In the genomic region with DNA sequence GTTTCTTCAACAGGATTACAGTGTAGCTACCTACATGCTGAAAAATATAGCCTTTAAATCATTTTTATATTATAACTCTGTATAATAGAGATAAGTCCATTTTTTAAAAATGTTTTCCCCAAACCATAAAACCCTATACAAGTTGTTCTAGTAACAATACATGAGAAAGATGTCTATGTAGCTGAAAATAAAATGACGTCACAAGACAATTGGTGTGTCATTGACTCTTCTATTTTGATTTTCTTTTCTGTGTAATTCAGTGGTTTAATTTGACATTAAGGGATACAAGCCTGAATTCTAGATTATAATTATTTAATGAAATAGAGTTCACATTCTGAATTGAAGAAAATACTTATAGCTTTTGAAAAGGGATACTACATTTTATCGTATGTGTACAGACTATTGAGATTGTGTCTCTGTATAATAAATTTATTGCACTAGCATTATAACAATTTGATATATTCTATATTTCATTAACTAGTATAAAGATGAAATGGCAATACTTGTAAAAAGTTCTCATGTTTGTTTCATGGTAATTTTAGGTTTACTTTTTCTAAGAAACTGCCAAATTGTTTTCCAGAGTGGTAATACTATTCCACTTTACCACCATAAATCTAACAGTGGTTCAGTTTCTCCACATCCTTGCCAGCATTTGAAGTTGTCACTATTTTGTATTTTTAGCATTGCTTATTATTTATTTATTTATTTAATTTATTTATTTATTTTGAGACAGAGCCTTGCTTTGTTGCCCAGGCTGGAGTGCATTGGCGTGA, we compare ENCODE assay signal across 18 cellular contexts. TPM values are rescaled to one million over a fixed set of nuclear protein-coding genes. Genes with fewer than 3 reads are reported as not detected.
DNase-seq lines count a peak whose midpoint lies in the region; ATAC-seq, FAIRE-seq and TF ChIP-seq lines count a peak whose summit lies in the region.
"Had no signal": no experiment of that assay in that cellular context is flagged by ENCODE, and none has a peak within 500 bp of the region (broad histone marks: within the 10 kb centered on the region; RNA-seq: fewer than 3 reads in every experiment).

No MANE protein-coding gene starts in this region.

- ATAC-seq in K562 (no peak), GM21529 (IDR thresholded peaks at IDR 0.05; ENCODE audit: unreplicated experiment) (no peak)
- ATAC-seq: HCT116 had no signal

- no peak overlapping the region for H2BK12ac ChIP-seq in mesenchymal stem cell (ENCODE audit: low read length in 2 of 2)

- no peaks in the 10 kb centered on the region for H3K9me3 ChIP-seq in HEK293 (ENCODE audit: control insufficient read depth, insufficient read depth, low read depth, low read length)
- H3K9me3 ChIP-seq in K562 (replicated peaks; ENCODE audit: control insufficient read depth, insufficient read depth, low read depth, low read length) = no peaks in the 10 kb centered on the region
- no peaks in the 10 kb centered on the region for H3K9me3 ChIP-seq in mesenchymal stem cell (ENCODE audit: control insufficient read depth, low read length)
- H3K9me3 ChIP-seq: BE2C had no signal

- no peak overlapping the region for H4K91ac ChIP-seq in mesenchymal stem cell (ENCODE audit: low read length)

- H3K79me2 ChIP-seq in K562 (ENCODE audit: control insufficient read depth, insufficient read depth, low read length) = no peaks in the 10 kb centered on the region

- H3K36me3 ChIP-seq in HEK293 (ENCODE audit: control insufficient read depth in 2 of 2, insufficient read depth in 1 of 2, low read length in 2 of 2) = peaks cover 0 to 32% of the 10 kb centered on the region in 2 experiments; a peak in 1 of 3 replicates
- peaks cover 51% of the 10 kb centered on the region for H3K36me3 ChIP-seq in K562 (ENCODE audit: control insufficient read depth, insufficient read depth, low read length)
- peaks cover 0 to 65% of the 10 kb centered on the region in 2 experiments for H3K36me3 ChIP-seq in mesenchymal stem cell (ENCODE audit: control insufficient read depth in 1 of 2, insufficient read depth in 2 of 2, low read depth in 1 of 2, low read length in 2 of 2)
- H3K36me3 ChIP-seq: BE2C had no signal

- H2AK5ac ChIP-seq in mesenchymal stem cell (ENCODE audit: low read length, severe bottlenecking) = no peak overlapping the region

- H3K27ac ChIP-seq in HEK293 (ENCODE audit: extremely low read depth, low read depth, low read length) (no peak overlapping the region), K562 (ENCODE audit: extremely low read depth, low read depth, low read length) (no peak overlapping the region), mesenchymal stem cell (ENCODE audit: low read length, poor library complexity, severe bottlenecking) (no peak overlapping the region)
- H3K27ac ChIP-seq: C4-2B had no signal

- H3K23ac ChIP-seq in mesenchymal stem cell (ENCODE audit: low read length in 2 of 2) = no peak overlapping the region

- CTCF ChIA-PET in HEK293 (lab: Yijun Ruan, JAX) (interaction anchor here (0.7 to 4.5 kb wide), 4 partner anchors 7 to 63 kb away, joined by 3 to 28 read pairs (median 6); no protein-coding TSS in a partner anchor), K562 (lab: Yijun Ruan, JAX; ENCODE audit: low intra/inter-chr PET ratio) (no interaction called here)

- BruUV-seq in K562 (replicated peaks; lab: Mats Ljungman, UMichigan) = no TSS peak

- H3K14ac ChIP-seq in mesenchymal stem cell (ENCODE audit: low read length in 2 of 2) = no peak overlapping the region

- H3K4me1 ChIP-seq in HEK293 (ENCODE audit: control insufficient read depth, insufficient read depth, low read length) (no peaks in the 10 kb centered on the region), K562 (replicated peaks in 1 of 2; ENCODE audit: control insufficient read depth in 2 of 2, insufficient read depth in 2 of 2, low read length in 2 of 2) (no peaks in the 10 kb centered on the region), mesenchymal stem cell (ENCODE audit: control insufficient read depth, insufficient read depth, low read depth, low read length) (no peaks in the 10 kb centered on the region)
- H3K4me1 ChIP-seq: BE2C had no signal

- H3K4me3 ChIP-seq in HEK293 (ENCODE audit: low read depth, low read length) (no peak overlapping the region), K562 (no peak overlapping the region), mesenchymal stem cell (ENCODE audit: insufficient read depth in 1 of 2, low read depth in 1 of 2, low read length in 2 of 2) (no peak overlapping the region)

- TF ChIP-seq RAD21 in K562 (CRISPR knock-in tag; conservative IDR thresholded peaks at IDR 0.05 in 1 of 2, IDR thresholded peaks at IDR 0.05 in 1 of 2) = no peak

- no peak overlapping the region for H3K4ac ChIP-seq in mesenchymal stem cell (ENCODE audit: low read depth in 1 of 2, low read length in 2 of 2)

- DNase-seq in K562 (ENCODE audit: extremely low read depth in 1 of 4, low spot score in 3 of 4) = no peak
- no peak for DNase-seq in mesenchymal stem cell
- no peak for DNase-seq in cerebellar nuclear complex (lab: John Stamatoyannopoulos, UW)
- no peak for DNase-seq in effector CD8-positive, alpha-beta T cell (lab: John Stamatoyannopoulos, UW)
- DNase-seq: 8988T; BE2C; CD4-positive, alpha-beta memory T cell; DMS153; DND-41; GF-D8 had no signal

- FAIRE-seq in A204.1 (lab: Jason Lieb, UNC) (peak; percentile 65), K562 (lab: Jason Lieb, UNC) (no peak)
- FAIRE-seq: GM19239, H1, HTR-8/SVneo had no signal

- no peaks in the 10 kb centered on the region for H3K9me1 ChIP-seq in K562 (ENCODE audit: control insufficient read depth, insufficient read depth, low read length)

- WGBS in K562 (ENCODE audit: insufficient coverage, low coverage, missing lambda C conversion rate) = 88% methylated on average over 2 of the region's 3 CpGs
- no CpG with 5 or more reads among the region's 3 CpGs for WGBS in mesenchymal stem cell

- H4K8ac ChIP-seq in mesenchymal stem cell (ENCODE audit: low read length) = no peak overlapping the region

- no peak for TF ChIP-seq EP300 in K562 (IDR thresholded peaks at IDR 0.05; ENCODE audit: low read length)

- H3K4me2 ChIP-seq in K562 (ENCODE audit: insufficient read depth, low read length) (no peak overlapping the region), mesenchymal stem cell (ENCODE audit: low read length, poor library complexity, severe bottlenecking) (no peak overlapping the region)

- no peak overlapping the region for H2BK120ac ChIP-seq in mesenchymal stem cell (ENCODE audit: low read depth, low read length)

- no peak overlapping the region for H2AFZ ChIP-seq in K562 (ENCODE audit: low read depth, low read length)
- H2AFZ ChIP-seq in mesenchymal stem cell (ENCODE audit: low read depth, low read length) = no peak overlapping the region

- H3K27me3 ChIP-seq in K562 (ENCODE audit: control insufficient read depth in 2 of 2, insufficient read depth in 2 of 2, low read length in 2 of 2) = no peaks in the 10 kb centered on the region
- no peaks in the 10 kb centered on the region for H3K27me3 ChIP-seq in mesenchymal stem cell (ENCODE audit: control insufficient read depth in 1 of 2, insufficient read depth in 1 of 2, low read length in 2 of 2)
- H3K27me3 ChIP-seq: BE2C had no signal

- no peak overlapping the region for H3K18ac ChIP-seq in mesenchymal stem cell (ENCODE audit: low read depth in 1 of 2, low read length in 2 of 2)

- intact Hi-C loops in K562 (cut with micrococcal nuclease) = no loop called here

- no peak overlapping the region for H2BK15ac ChIP-seq in mesenchymal stem cell (ENCODE audit: low read depth, poor library complexity, severe bottlenecking)

- H4K20me1 ChIP-seq in K562 (replicated peaks; ENCODE audit: control insufficient read depth, insufficient read depth, low read length) = no peaks in the 10 kb centered on the region

- TF ChIP-seq CTCF in HEK293 (tag by site-specific recombination; IDR thresholded peaks at IDR 0.05) (no peak), K562 (IDR thresholded peaks at IDR 0.05 in 2 of 3, conservative IDR thresholded peaks at IDR 0.05 in 1 of 3; ENCODE audit: insufficient read depth in 2 of 3, low read depth in 1 of 3, low read length in 3 of 3) (no peak)

- in situ Hi-C loops in K562 (cut with MboI) = loop anchor here (5.0 kb wide), 1 partner anchor 303 kb away; no protein-coding TSS in a partner anchor

- H2BK5ac ChIP-seq in mesenchymal stem cell (ENCODE audit: low read depth, low read length, poor library complexity, severe bottlenecking) = no peak overlapping the region

- no peak; the same call in 1 of the 2 replicates for TF ChIP-seq POLR2A in K562 (conservative IDR thresholded peaks at IDR 0.05)

- H3K79me1 ChIP-seq in mesenchymal stem cell (replicated peaks; ENCODE audit: low read length, poor library complexity, severe bottlenecking) = peaks cover 1% of the 10 kb centered on the region

- POLR2A ChIA-PET in HEK293 (lab: Yijun Ruan, JAX) (interaction anchor here (0.7 kb wide), 1 partner anchor 41 kb away, joined by 3 read pairs; no protein-coding TSS in a partner anchor), K562 (lab: Yijun Ruan, JAX) (interaction anchor here (0.6 to 1.7 kb wide), 3 partner anchors 17 to 318 kb away, joined by 3 to 5 read pairs (median 4); no protein-coding TSS in a partner anchor)

- H3K9ac ChIP-seq in K562 (ENCODE audit: insufficient read depth in 1 of 2, low read depth in 2 of 2, low read length in 2 of 2) (no peak overlapping the region), mesenchymal stem cell (ENCODE audit: low read length) (peak overlapping the region; percentile 2)

TF ChIP-seq in HEK293, 187 proteins besides CTCF, POLR2A, EP300 and RAD21 (continues in another document):
- no peak for TF ChIP-seq ZNF510 (tag by site-specific recombination; IDR thresholded peaks at IDR 0.05; ENCODE audit: insufficient replicate concordance)

TF ChIP-seq in K562, 482 proteins besides CTCF, POLR2A, EP300 and RAD21 (continues in another document):
- TF ChIP-seq POLR2H (tag; IDR thresholded peaks at IDR 0.05; ENCODE audit: low read depth) = peak; percentile 5

RNA-seq across cellular contexts. Expression of gene ANXA1, which starts 18.7 kb away (rescaled TPM):
- 84.5 and 286 TPM in 2 replicates for total RNA-seq in K562 (2011; cell fraction: chromatin; rRNA removed; ENCODE audit: low replicate concordance)
- total RNA-seq in K562 (2011; cell fraction: nucleolus; rRNA removed) = 63.2 and 89.4 TPM in 2 replicates
- 161 and 202 TPM in 2 replicates for total RNA-seq in K562 (2011; cell fraction: nucleoplasm; rRNA removed)
- total RNA-seq in K562 (2014; rRNA removed) = 395 and 406 TPM in 2 replicates
- 699 and 816 TPM in 2 replicates for total RNA-seq in K562 (2014; rRNA removed; fragmentation: Illumina TruSeq; extraction: Trizol)
- total RNA-seq in K562 (2015; rRNA removed; fragmentation: Illumina TruSeq; extraction: Trizol) = 445 and 472 TPM in 2 replicates
- total RNA-seq in K562 (2021) = 407 and 423 TPM in 2 replicates
- 560 and 820 TPM in 2 replicates for polyA plus RNA-seq in K562 (2011; rRNA removed)
- polyA plus RNA-seq in K562 (2011; cell fraction: cytosol; rRNA removed) = 136 and 244 TPM in 2 replicates
- 168 and 258 TPM in 2 replicates for polyA plus RNA-seq in K562 (2011; cell fraction: nucleus; rRNA removed)
- polyA plus RNA-seq in K562 (2012) = 427 and 491 TPM in 2 replicates
- 603 and 620 TPM in 2 replicates for polyA plus RNA-seq in K562 (2014; fragmentation: Illumina TruSeq; extraction: Trizol)
- 1,000 to 10,000 TPM in 1 of 2 experiments, 100 to 1,000 TPM in 1; 940 to 1,298 TPM for polyA plus RNA-seq in K562 (2014; fragmentation: Nextera tagmentation; extraction: Ambion mirVana)
- 529 and 544 TPM in 2 replicates for polyA plus RNA-seq in K562 (2014; rRNA removed)
- 415 and 433 TPM in 2 replicates for polyA minus RNA-seq in K562 (2011; rRNA and poly(A)+ RNA removed)
- polyA minus RNA-seq in K562 (2011; cell fraction: cytosol; rRNA and poly(A)+ RNA removed) = 143 and 163 TPM in 2 replicates
- polyA minus RNA-seq in K562 (2011; cell fraction: nucleus; rRNA and poly(A)+ RNA removed) = 111 and 232 TPM in 2 replicates
- polyA plus RNA-seq in mesenchymal stem cell (2013, experiment 1 of 2) = 429 TPM
- polyA plus RNA-seq in mesenchymal stem cell (2013, experiment 2 of 2) = 429 TPM
